ENCODE assay signal across 8 cellular contexts in the genomic region with DNA sequence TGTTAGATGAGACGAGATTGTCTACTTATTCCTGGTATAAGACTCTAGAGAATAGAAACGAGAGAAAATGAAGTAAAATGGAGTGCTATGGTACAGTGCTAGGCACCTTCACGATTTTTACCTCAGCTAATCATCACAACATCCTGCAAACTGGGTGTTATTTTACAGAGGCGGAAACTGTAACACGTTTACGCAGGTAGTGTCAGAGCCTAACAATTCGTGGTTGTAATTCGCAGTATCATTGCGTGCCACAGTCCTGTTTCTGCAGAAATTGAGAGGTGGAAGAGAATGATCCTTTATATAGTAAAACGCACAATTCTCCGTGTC. TPM values are rescaled to one million over a fixed set of nuclear protein-coding genes. Genes with fewer than 3 reads are reported as not detected.
DNase-seq lines count a peak whose midpoint lies in the region; ATAC-seq, FAIRE-seq and TF ChIP-seq lines count a peak whose summit lies in the region.

No MANE protein-coding gene starts in this region.

- peak; percentile 63 for ATAC-seq in GM19455 (IDR thresholded peaks at IDR 0.05; ENCODE audit: unreplicated experiment)
- ATAC-seq in HG03460 (IDR thresholded peaks at IDR 0.05; ENCODE audit: unreplicated experiment): peak; percentile 57
- ATAC-seq in T-helper 17 cell: peak; percentile 79

- H3K27me3 ChIP-seq in cardiac muscle cell: no peaks in the 10 kb centered on the region

- H3K27ac ChIP-seq in cardiac muscle cell: peak overlapping the region; percentile 41

- H3K27me3 Mint-ChIP-seq in T-helper 17 cell: no peaks in the 10 kb centered on the region

- H3K4me3 ChIP-seq in cardiac muscle cell: peak overlapping the region; percentile 93
- peak overlapping the region; percentile 91 for H3K4me3 ChIP-seq in retinal pigment epithelial cell (ENCODE audit: low read length)

- no peaks in the 10 kb centered on the region for H3K36me3 Mint-ChIP-seq in T-helper 17 cell (ENCODE audit: low read depth)

- TF ChIP-seq CTCF in cardiac muscle cell (IDR thresholded peaks at IDR 0.05; ENCODE audit: low read depth, low read length) (no peak), retinal pigment epithelial cell (conservative IDR thresholded peaks at IDR 0.05; ENCODE audit: low read depth, low read length) (no peak)

- peak overlapping the region; percentile 99 for H3K27ac Mint-ChIP-seq in T-helper 17 cell

- no peak for FAIRE-seq in urothelium cell line (lab: Jason Lieb, UNC)

- DNase-seq in DMS53 treated with DMSO at 0.1 percent for 48 hours (lab: John Stamatoyannopoulos, UW; ENCODE audit: unreplicated experiment) (peak; percentile 95), T-helper 17 cell (no peak), cardiac muscle cell (ENCODE audit: low read depth in 1 of 2, low spot score in 1 of 2) (no peak), retinal pigment epithelial cell (ENCODE audit: low read depth) (no peak), KBM-7 (no peak), urothelium cell line (ENCODE audit: low spot score) (no peak)

- H3K9me3 ChIP-seq in T-helper 17 cell (ENCODE audit: control insufficient read depth, low read length, poor library complexity, severe bottlenecking) (no peaks in the 10 kb centered on the region), cardiac muscle cell (ENCODE audit: low read depth) (no peaks in the 10 kb centered on the region)

- no peaks in the 10 kb centered on the region for H3K4me1 ChIP-seq in cardiac muscle cell (ENCODE audit: low read depth)

- in situ Hi-C loops in KBM-7 (cut with MboI; ENCODE audit: low pct_unique_long_range_greater_than_20kb, low sequenced_read_pairs): no loop called here

- H3K36me3 ChIP-seq in cardiac muscle cell: no peaks in the 10 kb centered on the region

- H3K4me1 Mint-ChIP-seq in T-helper 17 cell: peaks cover 20% of the 10 kb centered on the region

- peak overlapping the region; percentile 95 for H3K4me3 Mint-ChIP-seq in T-helper 17 cell

RNA-seq across cellular contexts. Expression of a gene that starts 0.4 kb away (rescaled TPM):
- total RNA-seq in T-helper 17 cell (1 to 10 TPM; 7.5 to 9.9 TPM), cardiac muscle cell (10.2 and 17.3 TPM in 2 replicates)
- polyA plus RNA-seq in cardiac muscle cell: 10.9 and 12.2 TPM in 2 replicates
